In the genomic region with DNA sequence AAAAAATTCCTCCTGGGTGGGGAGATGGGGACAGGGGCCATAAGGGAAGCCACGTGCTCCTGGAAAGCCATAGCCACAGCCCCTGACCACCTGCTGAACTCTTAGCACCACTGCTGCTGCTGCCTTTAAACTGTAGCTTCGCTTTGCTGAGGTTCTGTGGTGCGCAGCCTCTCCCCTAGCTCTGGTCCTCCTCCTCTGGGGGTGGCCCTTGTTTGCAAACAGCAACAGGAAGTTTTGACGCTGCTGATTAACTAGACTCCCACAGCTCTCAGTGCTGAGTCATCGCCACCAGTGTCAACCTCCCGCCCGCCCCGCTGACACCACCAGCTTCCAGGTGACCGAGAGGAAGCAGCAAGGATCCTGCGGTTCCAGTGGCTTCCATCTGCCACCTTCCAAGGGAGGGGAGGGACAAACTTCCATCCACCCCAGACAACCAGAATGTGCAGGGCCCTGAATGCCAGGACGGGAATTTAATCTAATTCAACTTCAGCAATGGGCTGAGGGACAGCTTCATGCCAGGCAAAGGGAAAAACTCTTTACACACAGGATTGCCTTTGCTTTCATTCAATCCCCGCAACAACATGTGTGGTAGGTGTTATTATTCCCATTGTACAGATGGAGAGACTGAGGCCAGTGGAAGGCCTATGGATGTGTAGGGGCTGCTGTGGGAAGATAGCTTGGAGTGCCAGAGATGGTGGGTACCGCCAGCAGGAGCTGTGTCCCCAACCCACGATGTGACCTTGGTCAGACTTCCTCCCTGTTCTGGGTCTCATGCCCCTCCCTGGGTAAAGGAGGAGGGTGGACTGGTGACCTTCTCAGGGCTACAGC, we compare ENCODE assay signal across 8 cellular contexts. TPM values are rescaled to one million over a fixed set of nuclear protein-coding genes. Genes with fewer than 3 reads are reported as not detected.
A peak's percentile ranks its signal among the peaks of the same experiment; 100 is the strongest.
DNase-seq lines count a peak whose midpoint lies in the region; ATAC-seq, FAIRE-seq and TF ChIP-seq lines count a peak whose summit lies in the region.

No MANE protein-coding gene starts in this region.

- H3K27me3 ChIP-seq in WERI-Rb-1 (ENCODE audit: insufficient read depth, low read depth, severe bottlenecking) (no peaks in the 10 kb centered on the region), mesendoderm (ENCODE audit: insufficient read depth, low read length, poor library complexity) (no peaks in the 10 kb centered on the region)

- peak overlapping the region; percentile 63 for H3K4ac ChIP-seq in mesendoderm (ENCODE audit: low read depth, low read length)

- WGBS in mesendoderm (ENCODE audit: extremely low coverage, insufficient coverage, low lambda C conversion rate): no CpG with 5 or more reads among the region's 14 CpGs

- no peak overlapping the region for H3K4me2 ChIP-seq in mesendoderm (ENCODE audit: low read length)

- H3K23ac ChIP-seq in mesendoderm (ENCODE audit: low read length): no peak overlapping the region

- H3K4me3 ChIP-seq in GM12865 (ENCODE audit: low read depth, low read length) (peak overlapping the region; percentile 10), WERI-Rb-1 (ENCODE audit: low read depth, low read length) (no peak overlapping the region), mesendoderm (ENCODE audit: low read length) (no peak overlapping the region)

- ATAC-seq in GM21825 (IDR thresholded peaks at IDR 0.05; ENCODE audit: unreplicated experiment): peak; percentile 98

- no peak for FAIRE-seq in D721Med (lab: Jason Lieb, UNC)

- no peaks in the 10 kb centered on the region for H3K79me1 ChIP-seq in mesendoderm (ENCODE audit: low read length)

- H2BK5ac ChIP-seq in mesendoderm (ENCODE audit: low read length): peak overlapping the region; percentile 91

- H3K27ac ChIP-seq in WERI-Rb-1 (peak overlapping the region; percentile 2; the same call in 1 of the 2 replicates), mesendoderm (ENCODE audit: low read depth, low read length) (peak overlapping the region; percentile 96)

- no peaks in the 10 kb centered on the region for H3K9me3 ChIP-seq in WERI-Rb-1 (ENCODE audit: severe bottlenecking)

- H3K9ac ChIP-seq in mesendoderm (ENCODE audit: low read length): peak overlapping the region; percentile 53

- peak overlapping the region; percentile 1 for H2BK15ac ChIP-seq in mesendoderm (replicated peaks; ENCODE audit: low read depth)

- H4K8ac ChIP-seq in mesendoderm (ENCODE audit: low read depth, low read length): no peak overlapping the region

- DNase-seq in GM12865 (ENCODE audit: low read depth) (peak; percentile 90), KG1 (lab: John Stamatoyannopoulos, UW) (peak; percentile 88), WERI-Rb-1 (peak; percentile 45), mesendoderm (peak; percentile 98), D721Med (ENCODE audit: insufficient read length, low spot score) (no peak)
- DNase-seq in central memory CD4-positive, alpha-beta T cell: peak; percentile 73
- DNase-seq in stimulated activated CD8-positive, alpha-beta memory T cell treated with anti-CD3 and anti-CD28 coated beads, Interleukin-4, amount 100 ng/mL, for 4 hours (ENCODE audit: low read depth in 2 of 2, low spot score in 1 of 2): peak; percentile 68 to 72

- TF ChIP-seq CTCF in GM12865 (IDR thresholded peaks at IDR 0.05; ENCODE audit: insufficient read depth, low read depth, low read length, missing control alignments) (no peak), WERI-Rb-1 (IDR thresholded peaks at IDR 0.05; ENCODE audit: low read depth, low read length) (no peak), D721Med (IDR thresholded peaks at IDR 0.05; ENCODE audit: insufficient read depth, missing control alignments) (no peak)

- no peaks in the 10 kb centered on the region for H3K36me3 ChIP-seq in WERI-Rb-1
- no peaks in the 10 kb centered on the region for H3K36me3 ChIP-seq in mesendoderm (ENCODE audit: control insufficient read depth, insufficient read depth, low read length)

- peaks cover 19% of the 10 kb centered on the region for H3K4me1 ChIP-seq in mesendoderm (ENCODE audit: control insufficient read depth, low read depth, low read length)

- no peak overlapping the region for H4K5ac ChIP-seq in mesendoderm (ENCODE audit: low read length)

- H3K56ac ChIP-seq in mesendoderm (ENCODE audit: low read length): peak overlapping the region; percentile 85

- peak overlapping the region; percentile 91 for H3K18ac ChIP-seq in mesendoderm (ENCODE audit: low read length)

- H2AK5ac ChIP-seq in mesendoderm (ENCODE audit: low read length): peak overlapping the region; percentile 88

- H2BK120ac ChIP-seq in mesendoderm (ENCODE audit: low read depth, low read length): peak overlapping the region; percentile 83

- H3K79me2 ChIP-seq in mesendoderm (ENCODE audit: control insufficient read depth, insufficient read depth, low read length): no peaks in the 10 kb centered on the region

RNA-seq across cellular contexts. Expression of gene KIFC3, which starts 8.1 kb away (rescaled TPM):
- 13.8 TPM for polyA plus RNA-seq in mesendoderm (2013, experiment 1 of 2)
- polyA plus RNA-seq in mesendoderm (2013, experiment 2 of 2): 14.1 TPM
